11 cellular contexts compared by ENCODE assay signal in the genomic region with DNA sequence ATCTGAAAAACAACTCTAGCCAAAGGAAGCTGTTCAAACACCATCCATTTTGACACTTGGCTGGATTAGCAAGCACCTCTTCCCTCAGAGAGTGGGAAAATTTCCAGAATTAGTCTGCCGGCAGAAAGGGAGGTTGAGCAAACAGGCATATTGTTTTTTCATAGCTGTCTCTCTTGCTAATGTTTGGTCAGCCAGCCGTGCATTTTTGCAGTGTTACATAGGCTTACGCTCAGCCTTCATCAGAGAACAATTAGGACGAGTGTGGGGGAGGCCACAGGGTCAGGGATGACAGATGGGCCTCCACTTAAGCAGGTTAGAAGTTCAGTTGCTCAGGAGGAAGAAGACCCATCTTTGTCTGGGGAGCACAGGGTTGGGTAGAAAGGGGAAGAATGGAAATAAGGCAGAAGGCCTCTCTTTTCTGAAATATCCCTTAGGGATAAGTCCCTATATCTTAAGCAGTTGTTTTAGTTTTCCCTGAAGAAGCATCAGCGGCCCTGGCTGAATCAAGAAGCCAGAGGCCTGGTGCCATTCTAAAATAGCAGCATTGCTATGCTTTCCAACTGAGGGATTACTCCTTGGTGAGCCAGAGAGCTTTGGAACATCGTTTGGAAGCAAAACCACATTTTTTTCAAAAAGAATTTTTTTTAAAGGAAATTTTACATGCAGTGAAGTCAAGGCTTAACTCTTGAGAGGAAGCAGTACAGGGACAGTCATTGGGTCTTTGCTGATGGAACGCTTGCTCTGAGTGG.
DNase-seq lines count a peak whose midpoint lies in the region; ATAC-seq and TF ChIP-seq lines count a peak whose summit lies in the region.
"Had no signal": no experiment of that assay in that cellular context is flagged by ENCODE, and none has a peak within 500 bp of the region (broad histone marks: within the 10 kb centered on the region; RNA-seq: fewer than 3 reads in every experiment).

No MANE protein-coding gene starts in this region.

- peaks cover 35% of the 10 kb centered on the region for H3K27me3 Mint-ChIP-seq in mesothelial cell of epicardium (ENCODE audit: low read depth)

- peak; percentile 80 for DNase-seq in AG04449 (ENCODE audit: low read depth, low spot score)
- peak; percentile 15 for DNase-seq in HT1080 (ENCODE audit: low read depth)
- DNase-seq in brain pericyte (ENCODE audit: low read depth, low spot score) = peak; percentile 46
- no peak for DNase-seq in mesothelial cell of epicardium (ENCODE audit: low spot score in 2 of 2, unreplicated experiment in 2 of 2)
- DNase-seq in NCI-H1417 treated with DMSO at 0.1 percent for 48 hours (lab: John Stamatoyannopoulos, UW) = no peak
- DNase-seq in DMS79 (lab: John Stamatoyannopoulos, UW) = no peak
- no peak for DNase-seq in iPS-NIHi11 (ENCODE audit: low spot score)
- DNase-seq: immature natural killer cell, NCI-H1694 treated with DMSO at 0.1 percent for 48 hours had no signal

- CTCF ChIA-PET in AG04449 (lab: Yijun Ruan, JAX) = interaction anchor here (0.8 to 8.1 kb wide), 6 partner anchors 14 to 427 kb away, joined by 3 to 106 read pairs (median 4); no protein-coding TSS in a partner anchor

- H3K9me3 Mint-ChIP-seq in mesothelial cell of epicardium = no peaks in the 10 kb centered on the region
- H3K9me3 Mint-ChIP-seq: immature natural killer cell had no signal

- no peak overlapping the region for H3K4me3 ChIP-seq in AG04449 (ENCODE audit: low read depth, low read length)

- POLR2A ChIA-PET in AG04449 (lab: Yijun Ruan, JAX) = interaction anchor here (0.5 to 1.2 kb wide), 4 partner anchors 10 to 432 kb away, joined by 3 to 4 read pairs (median 3); no protein-coding TSS in a partner anchor

- TF ChIP-seq CTCF in AG04449 (IDR thresholded peaks at IDR 0.05; ENCODE audit: insufficient read depth, low read length, missing control alignments) = no peak
- TF ChIP-seq CTCF in mesothelial cell of epicardium (IDR thresholded peaks at IDR 0.05; ENCODE audit: unreplicated experiment) = no peak

- H3K4me1 Mint-ChIP-seq in mesothelial cell of epicardium = peaks cover 15% of the 10 kb centered on the region
- H3K4me1 Mint-ChIP-seq: immature natural killer cell had no signal

- no peaks in the 10 kb centered on the region for H3K36me3 Mint-ChIP-seq in mesothelial cell of epicardium
- H3K36me3 Mint-ChIP-seq: activated naive CD8-positive, alpha-beta T cell; immature natural killer cell had no signal

- H3K27ac Mint-ChIP-seq in mesothelial cell of epicardium = peak overlapping the region; percentile 75
- H3K27ac Mint-ChIP-seq: activated naive CD8-positive, alpha-beta T cell; immature natural killer cell had no signal

- ATAC-seq in GM19395 (IDR thresholded peaks at IDR 0.05; ENCODE audit: unreplicated experiment) = no peak

- no peak overlapping the region for H3K4me3 Mint-ChIP-seq in mesothelial cell of epicardium
- H3K4me3 Mint-ChIP-seq: activated naive CD8-positive, alpha-beta T cell; immature natural killer cell had no signal

Comparison
In these comparisons a context has a peak if more than half of its experiments do, and no peak if none do; other contexts are left out.
1. DNase-seq: peak in AG04449 (single experiment), HT1080 (single experiment) and brain pericyte (single experiment); none in mesothelial cell of epicardium (0 of 2), NCI-H1417 treated with DMSO at 0.1 percent for 48 hours (single experiment), DMS79 (single experiment) and iPS-NIHi11 (single experiment).